7 cellular contexts compared by ENCODE assay signal in the genomic region with DNA sequence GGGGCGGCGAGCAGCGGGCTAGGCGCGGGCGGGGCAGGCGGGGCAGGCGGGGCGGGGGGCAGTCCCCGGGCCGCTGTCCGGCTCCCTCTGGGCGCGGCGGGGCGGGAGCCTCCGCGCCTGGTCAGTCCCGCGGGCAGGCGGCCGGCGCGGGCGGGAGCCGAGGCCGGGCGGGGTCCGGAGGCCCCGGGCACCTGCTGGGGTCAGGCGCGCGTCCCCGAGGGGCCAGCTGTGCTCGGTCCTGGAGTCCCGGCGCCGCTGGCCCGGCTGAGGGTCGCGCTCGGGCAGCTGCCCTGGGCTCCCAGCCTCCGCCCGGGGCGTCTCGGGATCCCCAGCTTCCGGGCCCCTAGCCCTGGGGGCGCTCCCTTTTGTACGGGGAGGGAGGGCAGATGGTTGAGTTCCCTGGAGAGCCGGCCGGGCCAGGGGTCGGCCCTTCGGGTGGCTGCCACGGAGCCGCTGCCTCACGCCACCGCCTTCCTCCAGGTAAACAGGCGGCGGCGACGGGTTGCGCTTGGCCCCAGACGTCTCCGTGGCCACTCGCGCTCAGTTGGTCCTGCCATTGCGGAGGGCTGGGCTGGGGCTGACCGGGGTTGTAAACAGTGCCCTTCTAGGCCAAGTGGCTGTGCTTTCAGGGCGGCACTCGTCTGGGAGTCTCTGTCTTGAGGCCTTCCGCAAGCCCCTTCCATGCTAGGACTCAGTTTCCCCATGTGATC.
A peak's percentile ranks its signal among the peaks of the same experiment; 100 is the strongest.
DNase-seq lines count a peak whose midpoint lies in the region; ATAC-seq and TF ChIP-seq lines count a peak whose summit lies in the region.

No MANE protein-coding gene starts in this region.

- no peaks in the 10 kb centered on the region for H3K27me3 ChIP-seq in OCI-LY1 (ENCODE audit: insufficient read depth, low read length)

- H3K36me3 ChIP-seq in OCI-LY1 (ENCODE audit: insufficient read depth, low read length), result peaks cover 6% of the 10 kb centered on the region; the same call in 1 of the 2 replicates

- H2AFZ ChIP-seq in OCI-LY1 (ENCODE audit: low read length), result no peak overlapping the region

- H3K4me3 ChIP-seq in OCI-LY1 (ENCODE audit: low read depth, low read length, poor library complexity, severe bottlenecking), result peak overlapping the region; percentile 92

- no peaks in the 10 kb centered on the region for H3K9me2 ChIP-seq in OCI-LY1 (ENCODE audit: low read depth, low read length)

- no peak overlapping the region for H3K27ac ChIP-seq in OCI-LY1 (ENCODE audit: low read depth, low read length, poor library complexity, severe bottlenecking)

- no peaks in the 10 kb centered on the region for H4K20me1 ChIP-seq in OCI-LY1 (ENCODE audit: insufficient read depth, low read length)

- TF ChIP-seq CTCF in OCI-LY1 (IDR thresholded peaks at IDR 0.05; ENCODE audit: low read length), result no peak

- H3F3A ChIP-seq in OCI-LY1 (ENCODE audit: insufficient read depth, low read length), result no peaks in the 10 kb centered on the region

- ATAC-seq in GM18517 (IDR thresholded peaks at IDR 0.05; ENCODE audit: unreplicated experiment), result peak; percentile 23
- peak; percentile 39 for ATAC-seq in HG02642 (IDR thresholded peaks at IDR 0.05; ENCODE audit: poor library complexity, unreplicated experiment)

- peaks cover 27% of the 10 kb centered on the region for H3K4me1 ChIP-seq in OCI-LY1 (ENCODE audit: insufficient read depth, low read length, severe bottlenecking)

- H3K9me3 ChIP-seq in OCI-LY1 (ENCODE audit: low read length), result no peaks in the 10 kb centered on the region

- DNase-seq in astrocyte of the hippocampus (ENCODE audit: low read depth, low spot score) (peak; percentile 52), iris pigment epithelial cell (ENCODE audit: low read depth) (peak; percentile 22), GF-D8 (lab: John Stamatoyannopoulos, UW) (no peak)
- peak; percentile 13 to 14 for DNase-seq in stimulated activated CD4-positive, alpha-beta T cell treated with anti-CD3 and anti-CD28 coated beads, Interleukin-2, amount 100 ng/mL, for 48 hours

- peak overlapping the region; percentile 88 for H3K4me2 ChIP-seq in OCI-LY1 (ENCODE audit: low read length)

- H3K79me2 ChIP-seq in OCI-LY1 (ENCODE audit: insufficient read depth, low read length), result no peaks in the 10 kb centered on the region

- H3K9ac ChIP-seq in OCI-LY1 (ENCODE audit: low read length), result peak overlapping the region; percentile 76
